9 cellular contexts compared by ENCODE assay signal in the genomic region with DNA sequence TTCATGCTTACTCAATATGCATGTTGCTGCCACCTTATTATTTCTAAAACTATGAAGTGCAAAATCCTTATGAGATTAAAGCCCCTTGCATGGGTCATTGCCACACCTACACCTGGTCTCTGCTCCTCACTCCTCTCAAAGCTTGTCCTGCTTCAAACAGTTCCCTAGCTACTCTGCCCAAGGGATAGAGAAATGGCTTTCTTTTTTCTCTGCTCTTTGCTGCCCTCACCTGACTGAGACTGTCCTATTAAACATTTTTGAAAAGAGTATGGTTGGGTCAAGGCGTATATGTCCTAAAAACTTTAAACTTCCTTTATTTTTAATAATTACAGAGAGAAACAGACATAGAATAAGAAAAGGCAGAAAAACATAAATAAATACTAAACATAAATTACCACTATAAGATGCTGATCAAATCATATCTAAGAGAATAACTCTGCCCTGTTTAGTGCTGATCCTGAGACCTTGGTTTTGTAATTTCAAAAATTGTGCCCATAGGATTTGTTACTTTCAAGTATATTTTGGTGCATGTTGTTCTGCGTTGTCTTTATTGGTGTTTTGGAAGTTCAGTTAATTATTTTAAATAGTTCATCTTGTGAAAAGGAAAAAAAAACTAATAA.
DNase-seq lines count a peak whose midpoint lies in the region; ATAC-seq, FAIRE-seq and TF ChIP-seq lines count a peak whose summit lies in the region.
"Had no signal": no experiment of that assay in that cellular context is flagged by ENCODE, and none has a peak within 500 bp of the region (broad histone marks: within the 10 kb centered on the region; RNA-seq: fewer than 3 reads in every experiment).

No MANE protein-coding gene starts in this region.

- TF ChIP-seq CTCF in GM12878 (IDR thresholded peaks at IDR 0.05 in 2 of 3, conservative IDR thresholded peaks at IDR 0.05 in 1 of 3; ENCODE audit: control insufficient read depth in 2 of 3, extremely low read depth in 1 of 3, insufficient read depth in 1 of 3, low read depth in 3 of 3, low read length in 3 of 3): peak in 2 of 3 experiments; percentile 15 to 34; a peak in 2 of 6 replicates

- no peak overlapping the region for H2AK5ac ChIP-seq in mesenchymal stem cell (ENCODE audit: low read length, severe bottlenecking)

- TF ChIP-seq EP300 in GM12878 (IDR thresholded peaks at IDR 0.05; ENCODE audit: borderline replicate concordance in 1 of 2, control insufficient read depth in 1 of 2, low read depth in 2 of 2, low read length in 2 of 2): no peak

- H3K4me2 ChIP-seq in GM12878 (ENCODE audit: control insufficient read depth, insufficient read depth) (no peak overlapping the region), mesenchymal stem cell (ENCODE audit: low read length, poor library complexity, severe bottlenecking) (no peak overlapping the region)

- H4K8ac ChIP-seq in mesenchymal stem cell (ENCODE audit: low read length): no peak overlapping the region

- RAD21 ChIA-PET in GM12878 (lab: Charles Lee; ENCODE audit: unreplicated experiment): no interaction called here

- H2BK5ac ChIP-seq in mesenchymal stem cell (ENCODE audit: low read depth, low read length, poor library complexity, severe bottlenecking): no peak overlapping the region

- intact Hi-C loops in GM12878 (cut with micrococcal nuclease; ENCODE audit: unreplicated experiment): loop anchor here (5.0 kb wide), 1 partner anchor 1759 kb away; the partner anchor contains the start of gene PCDH10
- intact Hi-C loops in activated naive CD4-positive, alpha-beta T cell treated with anti-CD3 and anti-CD28 coated beads for 36 hours (cut with micrococcal nuclease): no loop called here

- H2BK120ac ChIP-seq in mesenchymal stem cell (ENCODE audit: low read depth, low read length): no peak overlapping the region

- in situ Hi-C loops in GM12878 (cut with MboI): no loop called here

- CTCF ChIA-PET in GM12878 (lab: Yijun Ruan, JAX): interaction anchor here (0.7 to 1.0 kb wide), 3 partner anchors 70 to 1760 kb away, joined by 3 to 4 read pairs (median 3); no protein-coding TSS in a partner anchor
- CTCF ChIA-PET in activated naive CD4-positive, alpha-beta T cell treated with anti-CD3 and anti-CD28 coated beads for 36 hours (lab: Charles Lee): no interaction called here

- no peaks in the 10 kb centered on the region for H3K27me3 Mint-ChIP-seq in activated naive CD4-positive, alpha-beta T cell treated with anti-CD3 and anti-CD28 coated beads for 36 hours (ENCODE audit: low read depth)

- 15% methylated on average over 2 of the region's 2 CpGs for WGBS in GM12878 (ENCODE audit: insufficient coverage, insufficient replicate concordance, low lambda C conversion rate, missing lambda C conversion rate)
- WGBS in mesenchymal stem cell: no CpG with 5 or more reads among the region's 2 CpGs

- no peak overlapping the region for H3K27ac ChIP-seq in GM12878 (ENCODE audit: control insufficient read depth, insufficient read depth)
- no peak overlapping the region for H3K27ac ChIP-seq in mesenchymal stem cell (ENCODE audit: low read length, poor library complexity, severe bottlenecking)

- peak; percentile 72 for ATAC-seq in GM12878
- ATAC-seq in HG03139 (IDR thresholded peaks at IDR 0.05; ENCODE audit: unreplicated experiment): no peak
- no peak for ATAC-seq in esophagus mucosa

- POLR2A ChIA-PET in GM12878 (lab: Charles Lee): no interaction called here

- H3K4me3 ChIP-seq in GM12878 (no peak overlapping the region), mesenchymal stem cell (ENCODE audit: insufficient read depth in 1 of 2, low read depth in 1 of 2, low read length in 2 of 2) (no peak overlapping the region)

- no peaks in the 10 kb centered on the region for H4K20me1 ChIP-seq in GM12878 (ENCODE audit: control insufficient read depth, insufficient read depth)

- no peak overlapping the region for H3K18ac ChIP-seq in mesenchymal stem cell (ENCODE audit: low read depth in 1 of 2, low read length in 2 of 2)

- no peak overlapping the region for H3K23ac ChIP-seq in mesenchymal stem cell (ENCODE audit: low read length in 2 of 2)

- peak; percentile 27; the same call in 1 of the 2 replicates for TF ChIP-seq RAD21 in GM12878 (IDR thresholded peaks at IDR 0.05; ENCODE audit: insufficient read depth, low read depth, low read length)

- TF ChIP-seq POLR2A in GM12878 (IDR thresholded peaks at IDR 0.05; ENCODE audit: low read depth, low read length): no peak

- DNase-seq in EL (peak; percentile 24), M059J (ENCODE audit: low read depth) (peak; percentile 18), GM12878 (ENCODE audit: low read depth, low spot score) (no peak), mesenchymal stem cell (peak; percentile 37), 8988T (no peak)
- no peak for DNase-seq in activated naive CD4-positive, alpha-beta T cell treated with anti-CD3 and anti-CD28 coated beads for 36 hours
- DNase-seq: NCI-H2029 had no signal

- H3K27me3 ChIP-seq in GM12878 (replicated peaks in 1 of 2; ENCODE audit: control insufficient read depth in 2 of 2, insufficient read depth in 2 of 2, low read length in 1 of 2) (no peaks in the 10 kb centered on the region), mesenchymal stem cell (ENCODE audit: control insufficient read depth in 1 of 2, insufficient read depth in 1 of 2, low read length in 2 of 2) (no peaks in the 10 kb centered on the region)

- BruUV-seq in GM12878 (replicated peaks; lab: Mats Ljungman, UMichigan): no TSS peak

- H3K4me3 Mint-ChIP-seq in activated naive CD4-positive, alpha-beta T cell treated with anti-CD3 and anti-CD28 coated beads for 36 hours: no peak overlapping the region

- H3K9ac ChIP-seq in GM12878 (ENCODE audit: control insufficient read depth, insufficient read depth, low read length) (no peak overlapping the region), mesenchymal stem cell (ENCODE audit: low read length) (no peak overlapping the region)

- H3K4me1 ChIP-seq in GM12878 (ENCODE audit: control insufficient read depth, insufficient read depth, low read length) (no peaks in the 10 kb centered on the region), mesenchymal stem cell (ENCODE audit: control insufficient read depth, insufficient read depth, low read depth, low read length) (no peaks in the 10 kb centered on the region)

- no peak for FAIRE-seq in GM12878 (lab: Jason Lieb, UNC)

- no peak overlapping the region for H2BK12ac ChIP-seq in mesenchymal stem cell (ENCODE audit: low read length in 2 of 2)

- no peaks in the 10 kb centered on the region for H3K79me1 ChIP-seq in mesenchymal stem cell (replicated peaks; ENCODE audit: low read length, poor library complexity, severe bottlenecking)

- SMC1A ChIA-PET in GM12878 (lab: Charles Lee; ENCODE audit: uncharacterized antibody, unreplicated experiment): no interaction called here

- H3K9me3 Mint-ChIP-seq in activated naive CD4-positive, alpha-beta T cell treated with anti-CD3 and anti-CD28 coated beads for 36 hours: peaks cover 5% of the 10 kb centered on the region

- no peaks in the 10 kb centered on the region for H3K36me3 Mint-ChIP-seq in activated naive CD4-positive, alpha-beta T cell treated with anti-CD3 and anti-CD28 coated beads for 36 hours (ENCODE audit: low read depth)

- H3K79me2 ChIP-seq in GM12878 (ENCODE audit: control insufficient read depth, insufficient read depth, low read length): no peaks in the 10 kb centered on the region

- H3K4ac ChIP-seq in mesenchymal stem cell (ENCODE audit: low read depth in 1 of 2, low read length in 2 of 2): no peak overlapping the region

- no peak overlapping the region for H2AFZ ChIP-seq in GM12878 (ENCODE audit: control insufficient read depth, low read depth, low read length)
- H2AFZ ChIP-seq in mesenchymal stem cell (ENCODE audit: low read depth, low read length): no peak overlapping the region

- H3K14ac ChIP-seq in mesenchymal stem cell (ENCODE audit: low read length in 2 of 2): no peak overlapping the region

- no peak overlapping the region for H4K91ac ChIP-seq in mesenchymal stem cell (ENCODE audit: low read length)

- no peak overlapping the region for H3K27ac Mint-ChIP-seq in activated naive CD4-positive, alpha-beta T cell treated with anti-CD3 and anti-CD28 coated beads for 36 hours

- H3K36me3 ChIP-seq in GM12878 (ENCODE audit: control insufficient read depth in 2 of 2, insufficient read depth in 2 of 2, low read length in 1 of 2): no peaks in the 10 kb centered on the region
- H3K36me3 ChIP-seq in mesenchymal stem cell (ENCODE audit: control insufficient read depth in 1 of 2, insufficient read depth in 2 of 2, low read depth in 1 of 2, low read length in 2 of 2): no peaks in the 10 kb centered on the region

- H3K9me3 ChIP-seq in GM12878 (replicated peaks; ENCODE audit: control insufficient read depth, insufficient read depth, low read length) (no peaks in the 10 kb centered on the region), mesenchymal stem cell (ENCODE audit: control insufficient read depth, low read length) (no peaks in the 10 kb centered on the region)

- H3K4me1 Mint-ChIP-seq in activated naive CD4-positive, alpha-beta T cell treated with anti-CD3 and anti-CD28 coated beads for 36 hours (ENCODE audit: low read depth): no peaks in the 10 kb centered on the region

- H2BK15ac ChIP-seq in mesenchymal stem cell (ENCODE audit: low read depth, poor library complexity, severe bottlenecking): no peak overlapping the region

TF ChIP-seq in GM12878, 131 proteins besides CTCF, POLR2A, EP300 and RAD21 (continues in another document):
- TF ChIP-seq TAF1 (IDR thresholded peaks at IDR 0.05; ENCODE audit: borderline replicate concordance, low read depth, low read length): no peak
- no peak for TF ChIP-seq EGR1 (IDR thresholded peaks at IDR 0.05; ENCODE audit: borderline replicate concordance in 1 of 2, low read depth in 2 of 2, low read length in 2 of 2)
- no peak for TF ChIP-seq PML (IDR thresholded peaks at IDR 0.05; ENCODE audit: low read length)
- TF ChIP-seq HDGF (IDR thresholded peaks at IDR 0.05): no peak
- no peak for TF ChIP-seq EED (IDR thresholded peaks at IDR 0.05; ENCODE audit: low read depth)
- no peak for TF ChIP-seq BHLHE40 (IDR thresholded peaks at IDR 0.05; ENCODE audit: borderline replicate concordance in 1 of 2, low read depth in 2 of 2, low read length in 1 of 2)
- TF ChIP-seq GABPA (IDR thresholded peaks at IDR 0.05; ENCODE audit: low read depth): no peak
- TF ChIP-seq CEBPB (IDR thresholded peaks at IDR 0.05; ENCODE audit: borderline replicate concordance in 1 of 2, low read depth in 2 of 2, low read length in 2 of 2): no peak
- no peak for TF ChIP-seq BRCA1 (IDR thresholded peaks at IDR 0.05; ENCODE audit: low read depth, low read length)
- no peak for TF ChIP-seq RUNX3 (IDR thresholded peaks at IDR 0.05; ENCODE audit: low read length)
- TF ChIP-seq HCFC1 (IDR thresholded peaks at IDR 0.05; ENCODE audit: low read length): no peak
- TF ChIP-seq SMC3 (IDR thresholded peaks at IDR 0.05; ENCODE audit: borderline replicate concordance, low read length): no peak; the same call in 1 of the 2 replicates

Comparison
In these comparisons a context has a peak if more than half of its experiments do, and no peak if none do; other contexts are left out.
1. DNase-seq: peak in EL (single experiment), M059J (single experiment) and mesenchymal stem cell (single experiment); none in GM12878 (single experiment), 8988T (single experiment) and activated naive CD4-positive, alpha-beta T cell treated with anti-CD3 and anti-CD28 coated beads for 36 hours (single experiment).